ENCODE assay signal across 8 cellular contexts in genomic region chr12:49296836-49297694, GRCh38. TPM values are rescaled to one million over a fixed set of nuclear protein-coding genes. Genes with fewer than 3 reads are reported as not detected.
DNase-seq lines count a peak whose midpoint lies in the region; ATAC-seq and TF ChIP-seq lines count a peak whose summit lies in the region.

No MANE protein-coding gene starts in this region.

- H3K36me3 Mint-ChIP-seq in CD4-positive, alpha-beta T cell (ENCODE audit: low read depth): no peaks in the 10 kb centered on the region
- H3K36me3 Mint-ChIP-seq in mesothelial cell of epicardium: no peaks in the 10 kb centered on the region

- no peaks in the 10 kb centered on the region for H3K9me3 ChIP-seq in CD4-positive, alpha-beta T cell (ENCODE audit: control insufficient read depth, low read length)
- H3K9me3 ChIP-seq in RWPE2 (ENCODE audit: severe bottlenecking): no peaks in the 10 kb centered on the region

- H3K27ac ChIP-seq in CD4-positive, alpha-beta T cell (ENCODE audit: low read depth, low read length): no peak overlapping the region
- H3K27ac ChIP-seq in RWPE2 (ENCODE audit: poor library complexity, severe bottlenecking): no peak overlapping the region

- H3K27ac Mint-ChIP-seq in CD4-positive, alpha-beta T cell: no peak overlapping the region
- H3K27ac Mint-ChIP-seq in mesothelial cell of epicardium: no peak overlapping the region

- intact Hi-C loops in CD4-positive, alpha-beta T cell (cut with DNase I, micrococcal nuclease): no loop called here

- CTCF ChIA-PET in CD4-positive, alpha-beta T cell (lab: Charles Lee): interaction anchor here (0.7 to 2.0 kb wide), 6 partner anchors 9 to 50 kb away, joined by 3 to 7 read pairs (median 5); partner anchors contain the start of genes C1QL4 and DNAJC22

- H3K4me3 ChIP-seq in RWPE2 (ENCODE audit: severe bottlenecking): peak overlapping the region; percentile 27

- peaks cover 23% of the 10 kb centered on the region for H3K4me1 Mint-ChIP-seq in CD4-positive, alpha-beta T cell (ENCODE audit: low read depth)
- peaks cover 8% of the 10 kb centered on the region for H3K4me1 Mint-ChIP-seq in mesothelial cell of epicardium

- POLR2A ChIA-PET in CD4-positive, alpha-beta T cell (lab: Charles Lee): interaction anchor here (1.0 kb wide), 1 partner anchor 26 kb away, joined by 5 read pairs; the partner anchor contains the start of gene TROAP

- peaks cover 63% of the 10 kb centered on the region for H3K27me3 Mint-ChIP-seq in CD4-positive, alpha-beta T cell
- peaks cover 85% of the 10 kb centered on the region for H3K27me3 Mint-ChIP-seq in mesothelial cell of epicardium (ENCODE audit: low read depth)

- peak in 5 of 10 experiments; percentile 13 to 31 (median 26) for DNase-seq in CD4-positive, alpha-beta T cell
- DNase-seq in RWPE2 (ENCODE audit: low spot score) (peak; percentile 76), T47D (ENCODE audit: low read depth in 1 of 2, low spot score in 1 of 2) (peak; percentile 88 to 91), mesothelial cell of epicardium (ENCODE audit: low spot score in 2 of 2, unreplicated experiment in 2 of 2) (no peak), GM19240 (ENCODE audit: insufficient read length, low spot score) (no peak)

- in situ Hi-C loops in T47D (cut with HindIII; ENCODE audit: low pct_unique_long_range_greater_than_20kb, low sequenced_read_pairs): no loop called here

- H3K4me1 ChIP-seq in RWPE2 (ENCODE audit: insufficient read depth, poor library complexity, severe bottlenecking): no peaks in the 10 kb centered on the region

- no peaks in the 10 kb centered on the region for H3K36me3 ChIP-seq in RWPE2 (ENCODE audit: low read depth)

- peak overlapping the region; percentile 65 for H3K4me3 Mint-ChIP-seq in CD4-positive, alpha-beta T cell
- H3K4me3 Mint-ChIP-seq in mesothelial cell of epicardium: peak overlapping the region; percentile 56

- peaks cover 59% of the 10 kb centered on the region for H3K27me3 ChIP-seq in CD4-positive, alpha-beta T cell (ENCODE audit: control insufficient read depth, insufficient read depth, low read length)
- H3K27me3 ChIP-seq in RWPE2 (ENCODE audit: insufficient read depth, poor library complexity, severe bottlenecking): peaks cover 24% of the 10 kb centered on the region

- TF ChIP-seq CTCF in CD4-positive, alpha-beta T cell (IDR thresholded peaks at IDR 0.05): peak; percentile 32
- TF ChIP-seq CTCF in RWPE2 (IDR thresholded peaks at IDR 0.05; ENCODE audit: poor library complexity, severe bottlenecking) (peak; percentile 66), mesothelial cell of epicardium (IDR thresholded peaks at IDR 0.05; ENCODE audit: unreplicated experiment) (peak; percentile 65)

- no peaks in the 10 kb centered on the region for H3K9me3 Mint-ChIP-seq in CD4-positive, alpha-beta T cell
- H3K9me3 Mint-ChIP-seq in mesothelial cell of epicardium: no peaks in the 10 kb centered on the region

- ATAC-seq in CD4-positive, alpha-beta T cell (ENCODE audit: poor library complexity): peak; percentile 83
- ATAC-seq in HG02798 (IDR thresholded peaks at IDR 0.05; ENCODE audit: poor library complexity, unreplicated experiment) (peak; percentile 4), RWPE2 (ENCODE audit: low read depth) (peak; percentile 79), HG03571 (IDR thresholded peaks at IDR 0.05; ENCODE audit: unreplicated experiment) (no peak), GM18909 (IDR thresholded peaks at IDR 0.05; ENCODE audit: poor library complexity, unreplicated experiment) (no peak)

RNA-seq across cellular contexts. Expression of gene PRPH, which starts 2.1 kb away (rescaled TPM):
- under 1 TPM in 1 of 2 experiments, not detected in 1; 0.56 TPM for total RNA-seq in CD4-positive, alpha-beta T cell
- total RNA-seq in mesothelial cell of epicardium: 0.38 TPM in 1 of 3 replicates, not detected in the others

RNA-seq across cellular contexts. Expression of gene TROAP, which starts 26.0 kb away (rescaled TPM):
- total RNA-seq in CD4-positive, alpha-beta T cell: under 1 TPM; 0.30 to 0.31 TPM
- 29.5 to 30.8 TPM (median 29.8 TPM) in 3 replicates for total RNA-seq in mesothelial cell of epicardium

RNA-seq across cellular contexts. Expression of gene TUBA1C, which starts 32.2 kb away (rescaled TPM):
- total RNA-seq in CD4-positive, alpha-beta T cell: 10 to 100 TPM; 23.4 to 28.9 TPM
- total RNA-seq in mesothelial cell of epicardium: 120 to 123 TPM (median 122 TPM) in 3 replicates

RNA-seq across cellular contexts. Expression of gene C1QL4, which starts 39.9 kb away (rescaled TPM):
- total RNA-seq in CD4-positive, alpha-beta T cell: not detected
- 0.20 TPM in 2 of 3 replicates, not detected in the other for total RNA-seq in mesothelial cell of epicardium

RNA-seq across cellular contexts. Expression of gene DNAJC22, which starts 49.6 kb away (rescaled TPM):
- total RNA-seq in CD4-positive, alpha-beta T cell: not detected
- 13.2 to 15.3 TPM (median 14.4 TPM) in 3 replicates for total RNA-seq in mesothelial cell of epicardium

Comparison
In these comparisons a context has a peak if more than half of its experiments do, and no peak if none do; other contexts are left out.
1. ATAC-seq: peak in CD4-positive, alpha-beta T cell (single experiment), HG02798 (single experiment) and RWPE2 (single experiment); none in HG03571 (single experiment) and GM18909 (single experiment).
2. DNase-seq: peak in RWPE2 (single experiment) and T47D (2 of 2); none in mesothelial cell of epicardium (0 of 2) and GM19240 (single experiment).
3. RNA of gene TROAP, which starts 26.0 kb away (total RNA-seq): 29.5 to 30.8 TPM in mesothelial cell of epicardium; 0.30 to 0.31 TPM in CD4-positive, alpha-beta T cell; every median in the first group is over 10 times any median in the second.
4. Peak in every context shown above with its lines, with median percentiles within 50 percentile points of each other: CTCF ChIP-seq.